ENCODE assay signal across 9 cellular contexts in genomic region chr1:221263831-221264767, GRCh38.
DNase-seq lines count a peak whose midpoint lies in the region; ATAC-seq and TF ChIP-seq lines count a peak whose summit lies in the region.
"Had no signal": no experiment of that assay in that cellular context is flagged by ENCODE, and none has a peak within 500 bp of the region (broad histone marks: within the 10 kb centered on the region; RNA-seq: fewer than 3 reads in every experiment).

No MANE protein-coding gene starts in this region.

- no peak overlapping the region for H3K4me3 ChIP-seq in Panc1 (ENCODE audit: low read depth in 2 of 2, low read length in 2 of 2)
- H3K4me3 ChIP-seq: BLaER1 had no signal

- intact Hi-C loops in Panc1 (cut with micrococcal nuclease; ENCODE audit: unreplicated experiment): loop anchor here (5.0 kb wide), 1 partner anchor 173 kb away; no protein-coding TSS in a partner anchor

- no peaks in the 10 kb centered on the region for H3K9me3 ChIP-seq in Panc1 (ENCODE audit: control insufficient read depth, insufficient read depth, low read depth, low read length)

- no TSS peak for BruUV-seq in Panc1 (replicated peaks; lab: Mats Ljungman, UMichigan)

- DNase-seq in NCI-H524 (lab: John Stamatoyannopoulos, UW) (peak; percentile 79 to 90), NCI-H524 treated with DMSO at 0.1 percent for 48 hours (lab: John Stamatoyannopoulos, UW) (no peak), HuH-7.5 (ENCODE audit: low spot score) (peak; percentile 27), Panc1 (ENCODE audit: low read depth, low spot score) (peak; percentile 18), astrocyte of the hippocampus (ENCODE audit: low read depth, low spot score) (peak; percentile 84), iPS-NIHi11 (ENCODE audit: low spot score) (peak; percentile 57)
- peak; percentile 5 to 29 (median 20) for DNase-seq in stimulated activated CD4-positive, alpha-beta T cell treated with anti-CD3 and anti-CD28 coated beads, Interleukin-12 subunit alpha, Interleukin-12 subunit beta, amount 100 ng/mL, for 48 hours (ENCODE audit: low read depth in 2 of 3, low spot score in 1 of 3)

- POLR2A ChIA-PET in Panc1 (lab: Charles Lee): interaction anchor here (0.6 kb wide), 1 partner anchor 719 kb away, joined by 6 read pairs; no protein-coding TSS in a partner anchor

- H3K27me3 ChIP-seq in Panc1 (ENCODE audit: control insufficient read depth, insufficient read depth, low read length): no peaks in the 10 kb centered on the region
- H3K27me3 ChIP-seq: BLaER1 had no signal

- ATAC-seq in GM21576 (IDR thresholded peaks at IDR 0.05; ENCODE audit: unreplicated experiment) (peak; percentile 98), Panc1 (peak; percentile 78)

- H3K27ac ChIP-seq in Panc1 (ENCODE audit: low read length): no peak overlapping the region
- H3K27ac ChIP-seq: BLaER1 had no signal

- CTCF ChIA-PET in Panc1 (lab: Charles Lee): interaction anchor here (1.1 to 1.3 kb wide), 2 partner anchors 168 to 171 kb away, joined by 3 to 13 read pairs; no protein-coding TSS in a partner anchor

- TF ChIP-seq CTCF in Panc1 (IDR thresholded peaks at IDR 0.05): peak; percentile 66

- H3K36me3 ChIP-seq in Panc1 (ENCODE audit: control insufficient read depth, insufficient read depth, low read length): no peaks in the 10 kb centered on the region
- H3K36me3 ChIP-seq: BLaER1 had no signal

- in situ Hi-C loops in Panc1 (cut with HindIII; ENCODE audit: low pct_unique_long_range_greater_than_20kb, low sequenced_read_pairs): no loop called here

- no peaks in the 10 kb centered on the region for H3K4me1 ChIP-seq in Panc1 (ENCODE audit: control insufficient read depth, insufficient read depth, low read length)
- H3K4me1 ChIP-seq: BLaER1 had no signal
